9 cellular contexts compared by ENCODE assay signal in genomic region chr15:68299436-68299835, GRCh38. TPM values are rescaled to one million over a fixed set of nuclear protein-coding genes. Genes with fewer than 3 reads are reported as not detected.
DNase-seq lines count a peak whose midpoint lies in the region; ATAC-seq, FAIRE-seq and TF ChIP-seq lines count a peak whose summit lies in the region.
"Had no signal": no experiment of that assay in that cellular context is flagged by ENCODE, and none has a peak within 500 bp of the region (broad histone marks: within the 10 kb centered on the region; RNA-seq: fewer than 3 reads in every experiment).

No MANE protein-coding gene starts in this region.

- no peaks in the 10 kb centered on the region for H3K9me3 Mint-ChIP-seq in stimulated activated naive CD8-positive, alpha-beta T cell treated with anti-CD3 and anti-CD28 coated beads, Interleukin-15, Interleukin-2, amounts not matched to agents 100 ng/mL and 50 ng/mL, for 24 hours
- H3K9me3 Mint-ChIP-seq in activated naive CD8-positive, alpha-beta T cell treated with anti-CD3 and anti-CD28 coated beads, Interleukin-2, amount 10 ng/mL, durations not matched to agents 7 days and 5 days = no peaks in the 10 kb centered on the region

- peak overlapping the region; percentile 29 to 52 for H3K27ac ChIP-seq in mucosa of rectum (ENCODE audit: low read depth in 2 of 2, low read length in 2 of 2)

- peak overlapping the region; percentile 64 for H3K27ac Mint-ChIP-seq in stimulated activated naive CD8-positive, alpha-beta T cell treated with anti-CD3 and anti-CD28 coated beads, Interleukin-15, Interleukin-2, amounts not matched to agents 100 ng/mL and 50 ng/mL, for 24 hours
- H3K27ac Mint-ChIP-seq in activated naive CD8-positive, alpha-beta T cell treated with anti-CD3 and anti-CD28 coated beads, Interleukin-2, amount 10 ng/mL, durations not matched to agents 7 days and 5 days = peak overlapping the region; percentile 87

- no peaks in the 10 kb centered on the region for H3K36me3 ChIP-seq in mucosa of rectum (ENCODE audit: control insufficient read depth in 2 of 2, insufficient read depth in 2 of 2, low read length in 2 of 2)

- peaks cover 16 to 25% of the 10 kb centered on the region in 2 donors for H3K4me1 ChIP-seq in mucosa of rectum (ENCODE audit: control insufficient read depth in 2 of 2, insufficient read depth in 2 of 2, low read length in 2 of 2)

- peak overlapping the region in 1 of 2 donors; percentile 1 for H3K9ac ChIP-seq in mucosa of rectum (ENCODE audit: low read depth in 1 of 2, low read length in 2 of 2)

- POLR2A ChIA-PET in activated naive CD8-positive, alpha-beta T cell treated with anti-CD3 and anti-CD28 coated beads, Interleukin-2, amount 10 ng/mL, durations not matched to agents 7 days and 5 days (lab: Charles Lee) = interaction anchor here (0.9 to 2.5 kb wide), 2 partner anchors 10 to 22 kb away, joined by 3 to 17 read pairs; partner anchors contain the start of gene FEM1B

- no peaks in the 10 kb centered on the region for H3K9me3 ChIP-seq in mucosa of rectum (ENCODE audit: control insufficient read depth in 2 of 2, low read length in 2 of 2)

- peak overlapping the region; percentile 70 for H3K4me3 Mint-ChIP-seq in stimulated activated naive CD8-positive, alpha-beta T cell treated with anti-CD3 and anti-CD28 coated beads, Interleukin-15, Interleukin-2, amounts not matched to agents 100 ng/mL and 50 ng/mL, for 24 hours
- H3K4me3 Mint-ChIP-seq in activated naive CD8-positive, alpha-beta T cell treated with anti-CD3 and anti-CD28 coated beads, Interleukin-2, amount 10 ng/mL, durations not matched to agents 7 days and 5 days = peak overlapping the region; percentile 76

- peaks cover 26% of the 10 kb centered on the region for H3K4me1 Mint-ChIP-seq in stimulated activated naive CD8-positive, alpha-beta T cell treated with anti-CD3 and anti-CD28 coated beads, Interleukin-15, Interleukin-2, amounts not matched to agents 100 ng/mL and 50 ng/mL, for 24 hours (ENCODE audit: low read depth)
- peaks cover 18% of the 10 kb centered on the region for H3K4me1 Mint-ChIP-seq in activated naive CD8-positive, alpha-beta T cell treated with anti-CD3 and anti-CD28 coated beads, Interleukin-2, amount 10 ng/mL, durations not matched to agents 7 days and 5 days

- no peak for ATAC-seq in stimulated activated naive CD8-positive, alpha-beta T cell treated with anti-CD3 and anti-CD28 coated beads, Interleukin-15, Interleukin-2, amounts not matched to agents 100 U/mL and 50 U/mL, for 24 hours
- no peak for ATAC-seq in activated naive CD8-positive, alpha-beta T cell treated with anti-CD3 and anti-CD28 coated beads, Interleukin-2, amount 10 ng/mL, durations not matched to agents 7 days and 5 days (ENCODE audit: low read depth)

- no peak for FAIRE-seq in H54 (lab: Jason Lieb, UNC)

- no peaks in the 10 kb centered on the region for H3K27me3 ChIP-seq in mucosa of rectum (ENCODE audit: control insufficient read depth in 2 of 2, insufficient read depth in 2 of 2, low read length in 2 of 2)

- DNase-seq in stimulated activated naive CD8-positive, alpha-beta T cell treated with anti-CD3 and anti-CD28 coated beads, Interleukin-15, Interleukin-2, amounts not matched to agents 100 U/mL and 50 U/mL, for 24 hours = no peak
- DNase-seq in activated naive CD8-positive, alpha-beta T cell treated with anti-CD3 and anti-CD28 coated beads, Interleukin-2, amount 10 ng/mL, durations not matched to agents 7 days and 5 days = no peak
- DNase-seq in D341Med (ENCODE audit: low spot score) (no peak), H54 (ENCODE audit: insufficient read length, low spot score) (no peak), occipital lobe (lab: John Stamatoyannopoulos, UW) (no peak), NCI-H2107 treated with DMSO at 0.1 percent for 48 hours (lab: John Stamatoyannopoulos, UW; ENCODE audit: unreplicated experiment) (no peak)
- DNase-seq: NCI-H2171 had no signal

- H3K36me3 Mint-ChIP-seq in stimulated activated naive CD8-positive, alpha-beta T cell treated with anti-CD3 and anti-CD28 coated beads, Interleukin-15, Interleukin-2, amounts not matched to agents 100 ng/mL and 50 ng/mL, for 24 hours (ENCODE audit: low read depth) = peaks cover 22% of the 10 kb centered on the region
- peaks cover 14% of the 10 kb centered on the region for H3K36me3 Mint-ChIP-seq in activated naive CD8-positive, alpha-beta T cell treated with anti-CD3 and anti-CD28 coated beads, Interleukin-2, amount 10 ng/mL, durations not matched to agents 7 days and 5 days

- no peak for TF ChIP-seq POLR2A in H54 (IDR thresholded peaks at IDR 0.05; ENCODE audit: low read depth, low read length)

- H3K4me3 ChIP-seq in mucosa of rectum (ENCODE audit: low read length in 2 of 2) = peak overlapping the region in 1 of 2 donors; percentile 61

- H3K27me3 Mint-ChIP-seq in stimulated activated naive CD8-positive, alpha-beta T cell treated with anti-CD3 and anti-CD28 coated beads, Interleukin-15, Interleukin-2, amounts not matched to agents 100 ng/mL and 50 ng/mL, for 24 hours = no peaks in the 10 kb centered on the region
- H3K27me3 Mint-ChIP-seq in activated naive CD8-positive, alpha-beta T cell treated with anti-CD3 and anti-CD28 coated beads, Interleukin-2, amount 10 ng/mL, durations not matched to agents 7 days and 5 days = no peaks in the 10 kb centered on the region

RNA-seq across cellular contexts. Expression of gene FEM1B, which starts 21.9 kb away (rescaled TPM):
- total RNA-seq in activated naive CD8-positive, alpha-beta T cell treated with anti-CD3 and anti-CD28 coated beads, Interleukin-2, amount 10 ng/mL, durations not matched to agents 7 days and 5 days = 10 to 100 TPM; 51.9 to 54.0 TPM
- 188 TPM for total RNA-seq in occipital lobe
